Comparison of ENCODE assay signal across 10 cellular contexts in the genomic region with DNA sequence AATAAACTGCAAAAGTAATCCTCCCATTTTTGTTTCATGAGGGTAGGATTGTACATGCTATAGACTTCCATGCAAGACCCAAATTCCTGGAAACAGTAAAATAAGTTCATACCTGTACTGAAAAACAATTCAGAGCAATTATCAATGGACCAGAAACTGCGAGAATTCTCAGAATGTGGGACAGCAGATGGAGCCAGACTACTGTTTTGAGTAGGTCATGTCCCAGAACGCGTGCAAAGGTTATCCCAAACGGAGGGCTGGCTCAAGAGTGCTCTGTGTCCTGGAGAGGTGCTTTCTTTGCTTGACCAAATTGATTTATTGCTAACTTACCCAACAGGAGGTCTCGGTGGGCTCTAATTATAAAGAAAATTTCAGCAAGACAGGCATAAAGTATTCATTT. TPM values are rescaled to one million over a fixed set of nuclear protein-coding genes. Genes with fewer than 3 reads are reported as not detected.
DNase-seq lines count a peak whose midpoint lies in the region; ATAC-seq, FAIRE-seq and TF ChIP-seq lines count a peak whose summit lies in the region.
"Had no signal": no experiment of that assay in that cellular context is flagged by ENCODE, and none has a peak within 500 bp of the region (broad histone marks: within the 10 kb centered on the region; RNA-seq: fewer than 3 reads in every experiment).

No MANE protein-coding gene starts in this region.

- WGBS in adrenal gland, 4 donors, result 11 to 30% (median 22%) methylated on average over 5 of the region's 5 CpGs
- WGBS in HepG2 (ENCODE audit: low lambda C conversion rate), result 3% methylated on average over 4 of the region's 5 CpGs
- WGBS in gastroesophageal sphincter (ENCODE audit: low coverage in 1 of 2), 2 donors, result 31 to 40% methylated on average over 2 to 5 of the region's 5 CpGs

- no peak for ATAC-seq in HepG2
- no peak for ATAC-seq in HG02678 (IDR thresholded peaks at IDR 0.05; ENCODE audit: unreplicated experiment)
- ATAC-seq in gastroesophageal sphincter, result no peak

- TF ChIP-seq POLR2A in adrenal gland (IDR thresholded peaks at IDR 0.05), result no peak
- TF ChIP-seq POLR2A in HepG2 (IDR thresholded peaks at IDR 0.05; ENCODE audit: insufficient read depth in 1 of 2, low read depth in 2 of 2, low read length in 2 of 2), result no peak
- TF ChIP-seq POLR2A in gastroesophageal sphincter (IDR thresholded peaks at IDR 0.05), result no peak

- no peaks in the 10 kb centered on the region for H3K79me2 ChIP-seq in HepG2 (ENCODE audit: insufficient read depth, low read length)

- TF ChIP-seq EP300 in HepG2 (IDR thresholded peaks at IDR 0.05; ENCODE audit: low read depth in 2 of 2, low read length in 2 of 2), result no peak
- TF ChIP-seq EP300 in HepG2 (CRISPR knock-in tag; IDR thresholded peaks at IDR 0.05; ENCODE audit: borderline replicate concordance), result no peak
- TF ChIP-seq EP300 in gastroesophageal sphincter (IDR thresholded peaks at IDR 0.05), result no peak

- peak; percentile 26 for FAIRE-seq in HepG2 (lab: Jason Lieb, UNC)

- H3K27ac ChIP-seq in adrenal gland, result no peak overlapping the region
- no peak overlapping the region for H3K27ac ChIP-seq in HepG2 (ENCODE audit: extremely low read length, insufficient read depth, low read length)
- H3K27ac ChIP-seq in gastroesophageal sphincter, result no peak overlapping the region

- H3K9me3 ChIP-seq in adrenal gland (replicated peaks in 1 of 3), result no peaks in the 10 kb centered on the region
- no peaks in the 10 kb centered on the region for H3K9me3 ChIP-seq in HepG2 (ENCODE audit: low read length)
- H3K9me3 ChIP-seq in gastroesophageal sphincter, result no peaks in the 10 kb centered on the region

- H3K4me1 ChIP-seq in adrenal gland (replicated peaks in 1 of 2) (no peaks in the 10 kb centered on the region), HepG2 (ENCODE audit: insufficient read depth, low read length) (no peaks in the 10 kb centered on the region), gastroesophageal sphincter (peaks cover 0 to 7% (median 0%) of the 10 kb centered on the region in 3 donors)

- no peak overlapping the region for H3K9ac ChIP-seq in HepG2 (ENCODE audit: insufficient read depth, low read depth, low read length)

- no TSS peak for BruUV-seq in HepG2 (replicated peaks; lab: Mats Ljungman, UMichigan)

- intact Hi-C loops in adrenal gland (cut with DNase I) (no loop called here), HepG2 (cut with micrococcal nuclease; ENCODE audit: unreplicated experiment) (no loop called here)

- H4K20me1 ChIP-seq in HepG2 (ENCODE audit: insufficient read depth, low read length), result no peaks in the 10 kb centered on the region

- CTCF ChIA-PET in HepG2 (lab: Yijun Ruan, JAX; ENCODE audit: low intra/inter-chr PET ratio, low total read pairs), result no interaction called here
- CTCF ChIA-PET in HEK293T (lab: Yijun Ruan, JAX), result no interaction called here

- H3K27me3 ChIP-seq in adrenal gland (peaks cover 4% of the 10 kb centered on the region), HepG2 (ENCODE audit: control insufficient read depth in 1 of 2, insufficient read depth in 2 of 2, low read length in 2 of 2) (no peaks in the 10 kb centered on the region), gastroesophageal sphincter (no peaks in the 10 kb centered on the region)

- TF ChIP-seq CTCF in GM12873 (IDR thresholded peaks at IDR 0.05; ENCODE audit: insufficient read depth, low read depth, low read length, missing control alignments) (peak; percentile 18), adrenal gland (IDR thresholded peaks at IDR 0.05) (peak in 1 of 6 experiments; percentile 18), HepG2 (CRISPR knock-in tag; IDR thresholded peaks at IDR 0.05) (0 out of 2 replicates have a peak, but pooled peaks have one; percentile 7), gastroesophageal sphincter (IDR thresholded peaks at IDR 0.05) (no peak)

- in situ Hi-C loops in HepG2 (cut with HindIII; ENCODE audit: extremely low pct_ligation_motif_present, low pct_unique_long_range_greater_than_20kb), result no loop called here

- H3K36me3 ChIP-seq in adrenal gland (replicated peaks in 1 of 2), result no peaks in the 10 kb centered on the region
- H3K36me3 ChIP-seq in HepG2 (replicated peaks in 1 of 2; ENCODE audit: control insufficient read depth in 1 of 2, insufficient read depth in 2 of 2, low read length in 2 of 2), result no peaks in the 10 kb centered on the region
- H3K36me3 ChIP-seq in gastroesophageal sphincter, result no peaks in the 10 kb centered on the region

- DNase-seq in AG20443 (ENCODE audit: low spot score), result peak; percentile 4
- DNase-seq in adrenal gland, result peak in 4 of 7 donors; percentile 17 to 50 (median 22)
- peak; percentile 3 for DNase-seq in HepG2 (ENCODE audit: low spot score)
- no peak for DNase-seq in HEK293T (ENCODE audit: extremely low spot score)
- DNase-seq in activated CD8-positive, alpha-beta memory T cell treated with anti-CD3 and anti-CD28 coated beads, Interleukin-2, amount 50 U/mL, for 48 hours, result no peak
- DNase-seq: foreskin melanocyte; stimulated activated CD4-positive, alpha-beta T cell treated with anti-CD3 and anti-CD28 coated beads, Interleukin-4, amount 100 ng/mL, for 1 hour had no signal

- POLR2A ChIA-PET in HepG2 (lab: Yijun Ruan, JAX) (no interaction called here), HEK293T (lab: Yijun Ruan, JAX) (no interaction called here)

- H3K4me3 ChIP-seq in adrenal gland, result no peak overlapping the region
- no peak overlapping the region for H3K4me3 ChIP-seq in HepG2 (replicated peaks in 1 of 3; ENCODE audit: insufficient read depth in 1 of 3, low read depth in 2 of 3, low read length in 3 of 3)
- H3K4me3 ChIP-seq in gastroesophageal sphincter, result no peak overlapping the region

- no peak for TF ChIP-seq RAD21 in HepG2 (CRISPR knock-in tag; IDR thresholded peaks at IDR 0.05)

- H3K4me2 ChIP-seq in HepG2 (ENCODE audit: low read depth, low read length), result no peak overlapping the region

- no peak overlapping the region for H2AFZ ChIP-seq in HepG2 (ENCODE audit: low read length)

RNA-seq across cellular contexts. Expression of a gene that starts 1.7 kb away (rescaled TPM):
- 10 to 100 TPM; 16.8 to 47.9 (median 25.7) TPM for total RNA-seq in adrenal gland
- polyA plus RNA-seq in adrenal gland, result 10 to 100 TPM in 2 of 3 donors, 1 to 10 TPM in 1; 8.4 to 32.3 (median 15.7) TPM
- total RNA-seq in HepG2 (2016; rRNA removed; fragmentation: Illumina TruSeq; extraction: Trizol), result 3.0 and 5.0 TPM in 2 replicates
- 0.40 and 0.79 TPM in 2 replicates for total RNA-seq in HepG2 (2016; cell fraction: cytosol; rRNA removed; fragmentation: Illumina TruSeq; extraction: Trizol; ENCODE audit: low read depth)
- 4.2 and 6.3 TPM in 2 replicates for total RNA-seq in HepG2 (2016; cell fraction: insoluble cytoplasmic fraction; rRNA removed; fragmentation: Illumina TruSeq; extraction: Trizol)
- 1.0 and 1.5 TPM in 2 replicates for total RNA-seq in HepG2 (2016; cell fraction: membrane; rRNA removed; fragmentation: Illumina TruSeq; extraction: Trizol)
- total RNA-seq in HepG2 (2016; cell fraction: nucleus; rRNA removed; fragmentation: Illumina TruSeq; extraction: Trizol), result 4.5 and 4.6 TPM in 2 replicates
- polyA plus RNA-seq in HepG2 (2011; rRNA removed), result 3.6 and 3.8 TPM in 2 replicates
- 3.6 and 3.8 TPM in 2 replicates for polyA plus RNA-seq in HepG2 (2011; cell fraction: cytosol; rRNA removed)
- polyA plus RNA-seq in HepG2 (2011; cell fraction: nucleus; rRNA removed), result 0.82 and 1.1 TPM in 2 replicates
- polyA plus RNA-seq in HepG2 (2012), result 2.7 and 3.3 TPM in 2 replicates
- polyA plus RNA-seq in HepG2 (2016; cell fraction: cytosol; fragmentation: Illumina TruSeq; extraction: Trizol; ENCODE audit: low read depth), result 0.50 and 0.55 TPM in 2 replicates
- polyA plus RNA-seq in HepG2 (2016; cell fraction: insoluble cytoplasmic fraction; fragmentation: Illumina TruSeq; extraction: Trizol; ENCODE audit: low read depth), result 3.4 and 3.6 TPM in 2 replicates
- 0.80 and 0.92 TPM in 2 replicates for polyA plus RNA-seq in HepG2 (2016; cell fraction: membrane; fragmentation: Illumina TruSeq; extraction: Trizol; ENCODE audit: low read depth)
- polyA plus RNA-seq in HepG2 (2016; cell fraction: nucleus; fragmentation: Illumina TruSeq; extraction: Trizol; ENCODE audit: insufficient read depth, low read depth), result 6.1 and 9.2 TPM in 2 replicates
- polyA minus RNA-seq in HepG2 (2011; rRNA and poly(A)+ RNA removed; ENCODE audit: low replicate concordance), result 1.5 TPM in 1 of 2 replicates, not detected in the other
- polyA minus RNA-seq in HepG2 (2011; cell fraction: cytosol; rRNA and poly(A)+ RNA removed), result 1.1 and 1.7 TPM in 2 replicates
- polyA minus RNA-seq in HepG2 (2011; cell fraction: nucleus; rRNA and poly(A)+ RNA removed), result 1.0 TPM in 1 of 2 replicates, not detected in the other
- 10 to 100 TPM; 21.8 to 32.7 (median 25.6) TPM for total RNA-seq in gastroesophageal sphincter

RNA-seq across cellular contexts. Expression of a gene that starts 39.4 kb away (rescaled TPM):
- total RNA-seq in adrenal gland, result 10 to 100 TPM in 2 of 8 donors, 1 to 10 TPM in 6; 2.5 to 13.4 (median 6.1) TPM
- polyA plus RNA-seq in adrenal gland, result 1 to 10 TPM; 1.8 to 6.1 (median 2.0) TPM
- total RNA-seq in HepG2 (2016; rRNA removed; fragmentation: Illumina TruSeq; extraction: Trizol), result not detected in 2 replicates
- not detected in 2 replicates for total RNA-seq in HepG2 (2016; cell fraction: cytosol; rRNA removed; fragmentation: Illumina TruSeq; extraction: Trizol; ENCODE audit: low read depth)
- total RNA-seq in HepG2 (2016; cell fraction: insoluble cytoplasmic fraction; rRNA removed; fragmentation: Illumina TruSeq; extraction: Trizol), result not detected in 2 replicates
- total RNA-seq in HepG2 (2016; cell fraction: membrane; rRNA removed; fragmentation: Illumina TruSeq; extraction: Trizol), result not detected in 2 replicates
- not detected in 2 replicates for total RNA-seq in HepG2 (2016; cell fraction: nucleus; rRNA removed; fragmentation: Illumina TruSeq; extraction: Trizol)
- not detected in 2 replicates for polyA plus RNA-seq in HepG2 (2011; rRNA removed)
- polyA plus RNA-seq in HepG2 (2011; cell fraction: cytosol; rRNA removed), result not detected in 2 replicates
- not detected in 2 replicates for polyA plus RNA-seq in HepG2 (2011; cell fraction: nucleus; rRNA removed)
- polyA plus RNA-seq in HepG2 (2012), result not detected in 2 replicates
- not detected in 2 replicates for polyA plus RNA-seq in HepG2 (2016; cell fraction: cytosol; fragmentation: Illumina TruSeq; extraction: Trizol; ENCODE audit: low read depth)
- polyA plus RNA-seq in HepG2 (2016; cell fraction: insoluble cytoplasmic fraction; fragmentation: Illumina TruSeq; extraction: Trizol; ENCODE audit: low read depth), result not detected in 2 replicates
- not detected in 2 replicates for polyA plus RNA-seq in HepG2 (2016; cell fraction: membrane; fragmentation: Illumina TruSeq; extraction: Trizol; ENCODE audit: low read depth)
- polyA plus RNA-seq in HepG2 (2016; cell fraction: nucleus; fragmentation: Illumina TruSeq; extraction: Trizol; ENCODE audit: insufficient read depth, low read depth), result not detected in 2 replicates
- polyA minus RNA-seq in HepG2 (2011; rRNA and poly(A)+ RNA removed; ENCODE audit: low replicate concordance), result not detected in 2 replicates
- not detected in 2 replicates for polyA minus RNA-seq in HepG2 (2011; cell fraction: cytosol; rRNA and poly(A)+ RNA removed)
- polyA minus RNA-seq in HepG2 (2011; cell fraction: nucleus; rRNA and poly(A)+ RNA removed), result not detected in 2 replicates
- 1 to 10 TPM; 1.4 to 2.3 (median 1.6) TPM for total RNA-seq in gastroesophageal sphincter

Comparison
In these comparisons a context has a peak if more than half of its experiments do, and no peak if none do; other contexts are left out.
1. DNase-seq: peak in AG20443 (single experiment), adrenal gland (4 of 7) and HepG2 (single experiment); none in HEK293T (single experiment) and activated CD8-positive, alpha-beta memory T cell treated with anti-CD3 and anti-CD28 coated beads, Interleukin-2, amount 50 U/mL, for 48 hours (single experiment).
2. CTCF ChIP-seq: peak in GM12873 (single experiment) and HepG2 (single experiment); none in gastroesophageal sphincter (0 of 4).